ENCODE assay signal across 1 cellular context in the genomic region with DNA sequence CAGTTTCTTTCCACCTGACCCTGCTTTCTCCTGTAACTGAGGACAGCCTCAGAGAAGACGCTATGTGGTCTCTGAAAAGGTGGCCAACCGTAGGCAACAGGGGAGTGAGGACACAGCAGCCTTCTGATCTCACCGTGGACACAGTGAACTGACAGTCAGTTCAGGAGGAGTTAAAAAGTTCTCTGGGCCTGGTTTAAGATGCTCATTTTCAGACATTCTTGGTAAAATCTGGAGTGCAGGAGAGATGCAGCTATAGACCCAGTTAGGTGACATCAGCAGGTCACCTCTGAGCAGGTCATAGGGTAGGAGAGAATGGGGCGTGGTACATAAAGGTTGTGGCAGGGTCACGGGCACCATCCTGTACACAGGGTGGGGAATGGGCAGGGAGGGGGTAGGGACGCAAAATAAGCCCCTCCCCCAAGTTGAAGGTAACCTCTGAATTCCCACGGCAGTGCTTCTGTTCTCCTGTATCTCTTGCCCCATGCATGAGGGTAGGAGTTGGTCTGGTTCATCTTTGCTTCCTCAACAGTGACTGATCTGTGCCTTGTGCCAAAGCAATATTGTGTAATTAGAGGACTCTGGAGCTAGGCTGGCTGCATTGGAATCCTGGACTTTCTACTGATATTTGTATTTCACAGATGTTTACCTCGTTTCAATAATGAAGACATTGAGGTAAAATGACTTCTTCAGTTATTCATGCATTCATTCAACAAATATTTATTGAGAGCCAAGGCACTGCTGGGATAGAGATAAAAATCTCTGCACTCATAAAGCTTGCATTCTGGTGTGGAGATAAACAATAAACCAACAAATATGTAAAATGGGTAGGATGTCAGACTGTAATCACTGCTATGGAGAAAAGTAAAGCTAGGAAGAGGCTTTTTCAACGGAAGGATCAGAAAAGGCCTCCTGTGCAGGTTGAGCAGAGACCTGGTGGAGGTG.
TF ChIP-seq lines count a peak whose summit lies in the region.

No MANE protein-coding gene starts in this region.

TF ChIP-seq in GM12878, 131 proteins besides CTCF, POLR2A, EP300 and RAD21:
- TF ChIP-seq NR2C2 (IDR thresholded peaks at IDR 0.05; ENCODE audit: borderline replicate concordance, control insufficient read depth, insufficient read length, low read depth) (no peak), GATAD2B (conservative IDR thresholded peaks at IDR 0.05; ENCODE audit: low read depth) (no peak), SUPT20H (IDR thresholded peaks at IDR 0.05; ENCODE audit: borderline replicate concordance, control insufficient read depth, low read depth, low read length) (no peak), MYB (IDR thresholded peaks at IDR 0.05; ENCODE audit: borderline replicate concordance, low read depth, low read length) (no peak), SPI1 (IDR thresholded peaks at IDR 0.05; ENCODE audit: borderline replicate concordance, insufficient read depth, low read depth, low read length) (no peak), BMI1 (IDR thresholded peaks at IDR 0.05; ENCODE audit: borderline replicate concordance) (no peak), SIX5 (IDR thresholded peaks at IDR 0.05; ENCODE audit: low read depth, low read length, severe bottlenecking) (no peak), RAD51 (IDR thresholded peaks at IDR 0.05) (no peak), IKZF1 (conservative IDR thresholded peaks at IDR 0.05) (no peak), RCOR1 (conservative IDR thresholded peaks at IDR 0.05; ENCODE audit: low read depth, low read length) (no peak), POLR2AphosphoS5 (IDR thresholded peaks at IDR 0.05; ENCODE audit: low read length) (no peak), ZNF622 (IDR thresholded peaks at IDR 0.05) (no peak), CBFB (IDR thresholded peaks at IDR 0.05; ENCODE audit: low read depth) (no peak), CHD2 (IDR thresholded peaks at IDR 0.05; ENCODE audit: borderline replicate concordance, low read depth, low read length) (no peak)
- TF ChIP-seq, protein P1, sequence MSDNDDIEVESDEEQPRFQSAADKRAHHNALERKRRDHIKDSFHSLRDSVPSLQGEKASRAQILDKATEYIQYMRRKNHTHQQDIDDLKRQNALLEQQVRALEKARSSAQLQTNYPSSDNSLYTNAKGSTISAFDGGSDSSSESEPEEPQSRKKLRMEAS (IDR thresholded peaks at IDR 0.05; ENCODE audit: low read depth, low read length): no peak
- TF ChIP-seq, protein P2, sequence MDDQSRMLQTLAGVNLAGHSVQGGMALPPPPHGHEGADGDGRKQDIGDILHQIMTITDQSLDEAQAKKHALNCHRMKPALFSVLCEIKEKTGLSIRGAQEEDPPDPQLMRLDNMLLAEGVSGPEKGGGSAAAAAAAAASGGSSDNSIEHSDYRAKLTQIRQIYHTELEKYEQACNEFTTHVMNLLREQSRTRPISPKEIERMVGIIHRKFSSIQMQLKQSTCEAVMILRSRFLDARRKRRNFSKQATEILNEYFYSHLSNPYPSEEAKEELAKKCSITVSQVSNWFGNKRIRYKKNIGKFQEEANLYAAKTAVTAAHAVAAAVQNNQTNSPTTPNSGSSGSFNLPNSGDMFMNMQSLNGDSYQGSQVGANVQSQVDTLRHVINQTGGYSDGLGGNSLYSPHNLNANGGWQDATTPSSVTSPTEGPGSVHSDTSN (IDR thresholded peaks at IDR 0.05; ENCODE audit: insufficient replicate concordance, low read depth, low read length): no peak
- TF ChIP-seq, protein P3, sequence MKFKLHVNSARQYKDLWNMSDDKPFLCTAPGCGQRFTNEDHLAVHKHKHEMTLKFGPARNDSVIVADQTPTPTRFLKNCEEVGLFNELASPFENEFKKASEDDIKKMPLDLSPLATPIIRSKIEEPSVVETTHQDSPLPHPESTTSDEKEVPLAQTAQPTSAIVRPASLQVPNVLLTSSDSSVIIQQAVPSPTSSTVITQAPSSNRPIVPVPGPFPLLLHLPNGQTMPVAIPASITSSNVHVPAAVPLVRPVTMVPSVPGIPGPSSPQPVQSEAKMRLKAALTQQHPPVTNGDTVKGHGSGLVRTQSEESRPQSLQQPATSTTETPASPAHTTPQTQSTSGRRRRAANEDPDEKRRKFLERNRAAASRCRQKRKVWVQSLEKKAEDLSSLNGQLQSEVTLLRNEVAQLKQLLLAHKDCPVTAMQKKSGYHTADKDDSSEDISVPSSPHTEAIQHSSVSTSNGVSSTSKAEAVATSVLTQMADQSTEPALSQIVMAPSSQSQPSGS (IDR thresholded peaks at IDR 0.05; ENCODE audit: low read length): no peak
- TF ChIP-seq, protein P4, sequence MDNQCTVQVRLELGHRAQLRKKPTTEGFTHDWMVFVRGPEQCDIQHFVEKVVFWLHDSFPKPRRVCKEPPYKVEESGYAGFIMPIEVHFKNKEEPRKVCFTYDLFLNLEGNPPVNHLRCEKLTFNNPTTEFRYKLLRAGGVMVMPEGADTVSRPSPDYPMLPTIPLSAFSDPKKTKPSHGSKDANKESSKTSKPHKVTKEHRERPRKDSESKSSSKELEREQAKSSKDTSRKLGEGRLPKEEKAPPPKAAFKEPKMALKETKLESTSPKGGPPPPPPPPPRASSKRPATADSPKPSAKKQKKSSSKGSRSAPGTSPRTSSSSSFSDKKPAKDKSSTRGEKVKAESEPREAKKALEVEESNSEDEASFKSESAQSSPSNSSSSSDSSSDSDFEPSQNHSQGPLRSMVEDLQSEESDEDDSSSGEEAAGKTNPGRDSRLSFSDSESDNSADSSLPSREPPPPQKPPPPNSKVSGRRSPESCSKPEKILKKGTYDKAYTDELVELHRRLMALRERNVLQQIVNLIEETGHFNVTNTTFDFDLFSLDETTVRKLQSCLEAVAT (IDR thresholded peaks at IDR 0.05): no peak
- TF ChIP-seq, protein P5, sequence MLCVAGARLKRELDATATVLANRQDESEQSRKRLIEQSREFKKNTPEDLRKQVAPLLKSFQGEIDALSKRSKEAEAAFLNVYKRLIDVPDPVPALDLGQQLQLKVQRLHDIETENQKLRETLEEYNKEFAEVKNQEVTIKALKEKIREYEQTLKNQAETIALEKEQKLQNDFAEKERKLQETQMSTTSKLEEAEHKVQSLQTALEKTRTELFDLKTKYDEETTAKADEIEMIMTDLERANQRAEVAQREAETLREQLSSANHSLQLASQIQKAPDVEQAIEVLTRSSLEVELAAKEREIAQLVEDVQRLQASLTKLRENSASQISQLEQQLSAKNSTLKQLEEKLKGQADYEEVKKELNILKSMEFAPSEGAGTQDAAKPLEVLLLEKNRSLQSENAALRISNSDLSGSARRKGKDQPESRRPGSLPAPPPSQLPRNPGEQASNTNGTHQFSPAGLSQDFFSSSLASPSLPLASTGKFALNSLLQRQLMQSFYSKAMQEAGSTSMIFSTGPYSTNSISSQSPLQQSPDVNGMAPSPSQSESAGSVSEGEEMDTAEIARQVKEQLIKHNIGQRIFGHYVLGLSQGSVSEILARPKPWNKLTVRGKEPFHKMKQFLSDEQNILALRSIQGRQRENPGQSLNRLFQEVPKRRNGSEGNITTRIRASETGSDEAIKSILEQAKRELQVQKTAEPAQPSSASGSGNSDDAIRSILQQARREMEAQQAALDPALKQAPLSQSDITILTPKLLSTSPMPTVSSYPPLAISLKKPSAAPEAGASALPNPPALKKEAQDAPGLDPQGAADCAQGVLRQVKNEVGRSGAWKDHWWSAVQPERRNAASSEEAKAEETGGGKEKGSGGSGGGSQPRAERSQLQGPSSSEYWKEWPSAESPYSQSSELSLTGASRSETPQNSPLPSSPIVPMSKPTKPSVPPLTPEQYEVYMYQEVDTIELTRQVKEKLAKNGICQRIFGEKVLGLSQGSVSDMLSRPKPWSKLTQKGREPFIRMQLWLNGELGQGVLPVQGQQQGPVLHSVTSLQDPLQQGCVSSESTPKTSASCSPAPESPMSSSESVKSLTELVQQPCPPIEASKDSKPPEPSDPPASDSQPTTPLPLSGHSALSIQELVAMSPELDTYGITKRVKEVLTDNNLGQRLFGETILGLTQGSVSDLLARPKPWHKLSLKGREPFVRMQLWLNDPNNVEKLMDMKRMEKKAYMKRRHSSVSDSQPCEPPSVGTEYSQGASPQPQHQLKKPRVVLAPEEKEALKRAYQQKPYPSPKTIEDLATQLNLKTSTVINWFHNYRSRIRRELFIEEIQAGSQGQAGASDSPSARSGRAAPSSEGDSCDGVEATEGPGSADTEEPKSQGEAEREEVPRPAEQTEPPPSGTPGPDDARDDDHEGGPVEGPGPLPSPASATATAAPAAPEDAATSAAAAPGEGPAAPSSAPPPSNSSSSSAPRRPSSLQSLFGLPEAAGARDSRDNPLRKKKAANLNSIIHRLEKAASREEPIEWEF (IDR thresholded peaks at IDR 0.05; ENCODE audit: insufficient replicate concordance, low read depth, low read length): no peak
